Comparison of ENCODE assay signal across 17 cellular contexts in genomic region chr16:81720973-81721907, GRCh38. TPM values are rescaled to one million over a fixed set of nuclear protein-coding genes. Genes with fewer than 3 reads are reported as not detected.
A peak's percentile ranks its signal among the peaks of the same experiment; 100 is the strongest.
DNase-seq lines count a peak whose midpoint lies in the region; ATAC-seq and TF ChIP-seq lines count a peak whose summit lies in the region.
"Had no signal": no experiment of that assay in that cellular context is flagged by ENCODE, and none has a peak within 500 bp of the region (broad histone marks: within the 10 kb centered on the region; RNA-seq: fewer than 3 reads in every experiment).

No MANE protein-coding gene starts in this region.

- peaks cover 33% of the 10 kb centered on the region for H3K4me1 Mint-ChIP-seq in CD4-positive, alpha-beta T cell (ENCODE audit: low read depth)
- peaks cover 36% of the 10 kb centered on the region for H3K4me1 Mint-ChIP-seq in activated B cell treated with CpG ODN at 0.5 μM for 24 hours

- H3K27me3 Mint-ChIP-seq in CD4-positive, alpha-beta T cell = no peaks in the 10 kb centered on the region
- peaks cover 1% of the 10 kb centered on the region for H3K27me3 Mint-ChIP-seq in activated B cell treated with CpG ODN at 0.5 μM for 24 hours

- POLR2A ChIA-PET in CD4-positive, alpha-beta T cell (lab: Charles Lee) = no interaction called here
- POLR2A ChIA-PET in activated B cell treated with CpG ODN at 0.5 μM for 24 hours (lab: Charles Lee) = no interaction called here

- no peaks in the 10 kb centered on the region for H3K4me1 ChIP-seq in mucosa of rectum (ENCODE audit: control insufficient read depth in 2 of 2, insufficient read depth in 2 of 2, low read length in 2 of 2)
- H3K4me1 ChIP-seq in Peyer's patch = peaks cover 0 to 3% (median 0%) of the 10 kb centered on the region in 4 donors

- H3K27me3 ChIP-seq in CD4-positive, alpha-beta T cell (ENCODE audit: control insufficient read depth, insufficient read depth, low read length) = no peaks in the 10 kb centered on the region
- no peaks in the 10 kb centered on the region for H3K27me3 ChIP-seq in mucosa of rectum (ENCODE audit: control insufficient read depth in 2 of 2, insufficient read depth in 2 of 2, low read length in 2 of 2)
- no peaks in the 10 kb centered on the region for H3K27me3 ChIP-seq in Peyer's patch
- H3K27me3 ChIP-seq: suprapubic skin had no signal

- H3K9me3 ChIP-seq in CD4-positive, alpha-beta T cell (ENCODE audit: control insufficient read depth, low read length) = no peaks in the 10 kb centered on the region
- H3K9me3 ChIP-seq in mucosa of rectum (ENCODE audit: control insufficient read depth in 2 of 2, low read length in 2 of 2) = no peaks in the 10 kb centered on the region
- H3K9me3 ChIP-seq in Peyer's patch = no peaks in the 10 kb centered on the region
- H3K9me3 ChIP-seq: suprapubic skin had no signal

- TF ChIP-seq CTCF in CD4-positive, alpha-beta T cell (IDR thresholded peaks at IDR 0.05) = no peak
- TF ChIP-seq CTCF in activated B cell treated with CpG ODN at 0.5 μM for 24 hours (IDR thresholded peaks at IDR 0.05) (no peak), Peyer's patch (IDR thresholded peaks at IDR 0.05) (no peak)

- intact Hi-C loops in CD4-positive, alpha-beta T cell (cut with DNase I, micrococcal nuclease) = no loop called here
- intact Hi-C loops in activated B cell treated with CpG ODN at 0.5 μM for 24 hours (cut with micrococcal nuclease) = loop anchor here (5.0 kb wide), 1 partner anchor 459 kb away; no protein-coding TSS in a partner anchor

- no peak for ATAC-seq in CD4-positive, alpha-beta T cell (ENCODE audit: poor library complexity)
- ATAC-seq in activated B cell treated with CpG ODN at 0.5 μM for 24 hours (ENCODE audit: low read depth) = no peak
- ATAC-seq in SK-N-SH treated with all-trans-retinoic acid at 6 μM for 48 hours = no peak
- ATAC-seq: left colon, Right ventricle myocardium inferior, sciatic nerve had no signal

- H3K9me3 Mint-ChIP-seq in CD4-positive, alpha-beta T cell = no peaks in the 10 kb centered on the region
- H3K9me3 Mint-ChIP-seq in activated B cell treated with CpG ODN at 0.5 μM for 24 hours = peaks cover 11% of the 10 kb centered on the region
- H3K9me3 Mint-ChIP-seq: activated naive CD8-positive, alpha-beta T cell treated with anti-CD3 and anti-CD28 coated beads, Interleukin-2, amount 10 ng/mL, durations not matched to agents 7 days and 5 days had no signal

- no peak overlapping the region for H3K9ac ChIP-seq in mucosa of rectum (ENCODE audit: low read depth in 1 of 2, low read length in 2 of 2)

- no peak for DNase-seq in CD4-positive, alpha-beta T cell
- DNase-seq in Kasumi-1 (lab: John Stamatoyannopoulos, UW) (peak; percentile 20 to 40), activated B cell treated with CpG ODN at 0.5 μM for 24 hours (no peak), Peyer's patch (no peak), NCI-H1092 (lab: John Stamatoyannopoulos, UW) (no peak), A172 (ENCODE audit: low spot score) (no peak)
- DNase-seq: activated CD4-positive, alpha-beta T cell treated with anti-CD3 and anti-CD28 coated beads, Interleukin-2, amount 50 U/mL, for 4 hours; activated naive CD8-positive, alpha-beta T cell treated with anti-CD3 and anti-CD28 coated beads, Interleukin-2, amount 10 ng/mL, durations not matched to agents 7 days and 5 days; activated T-cell treated with anti-CD3 and anti-CD28 coated beads, Interleukin-2, amount 50 U/mL, for 1 hour; DMS 273 treated with DMSO at 0.1 percent for 48 hours; left colon; T1000 had no signal

- no peak overlapping the region for H3K4me3 Mint-ChIP-seq in CD4-positive, alpha-beta T cell
- H3K4me3 Mint-ChIP-seq in activated B cell treated with CpG ODN at 0.5 μM for 24 hours = no peak overlapping the region
- H3K4me3 Mint-ChIP-seq: activated naive CD8-positive, alpha-beta T cell treated with anti-CD3 and anti-CD28 coated beads, Interleukin-2, amount 10 ng/mL, durations not matched to agents 7 days and 5 days had no signal

- H3K36me3 ChIP-seq in mucosa of rectum (ENCODE audit: control insufficient read depth in 2 of 2, insufficient read depth in 2 of 2, low read length in 2 of 2) (no peaks in the 10 kb centered on the region), Peyer's patch (no peaks in the 10 kb centered on the region)
- H3K36me3 ChIP-seq: suprapubic skin had no signal

- no peak overlapping the region for H3K27ac ChIP-seq in CD4-positive, alpha-beta T cell (ENCODE audit: low read depth, low read length)
- H3K27ac ChIP-seq in mucosa of rectum (ENCODE audit: low read depth in 2 of 2, low read length in 2 of 2) (peak overlapping the region; percentile 14 to 48), Peyer's patch (peak overlapping the region in 2 of 4 donors; percentile 57 to 60)
- H3K27ac ChIP-seq: suprapubic skin had no signal

- no peaks in the 10 kb centered on the region for H3K36me3 Mint-ChIP-seq in CD4-positive, alpha-beta T cell (ENCODE audit: low read depth)
- H3K36me3 Mint-ChIP-seq in activated B cell treated with CpG ODN at 0.5 μM for 24 hours (ENCODE audit: low read depth) = no peaks in the 10 kb centered on the region

- peak overlapping the region; percentile 87 for H3K27ac Mint-ChIP-seq in CD4-positive, alpha-beta T cell
- peak overlapping the region; percentile 69 for H3K27ac Mint-ChIP-seq in activated B cell treated with CpG ODN at 0.5 μM for 24 hours
- H3K27ac Mint-ChIP-seq: activated naive CD8-positive, alpha-beta T cell treated with anti-CD3 and anti-CD28 coated beads, Interleukin-2, amount 10 ng/mL, durations not matched to agents 7 days and 5 days had no signal

- CTCF ChIA-PET in CD4-positive, alpha-beta T cell (lab: Charles Lee) = no interaction called here
- CTCF ChIA-PET in activated B cell treated with CpG ODN at 0.5 μM for 24 hours (lab: Charles Lee) = interaction anchor here (1.0 to 4.2 kb wide), 5 partner anchors 98 to 356 kb away, joined by 4 to 39 read pairs (median 6); no protein-coding TSS in a partner anchor

- no peak overlapping the region for H3K4me3 ChIP-seq in mucosa of rectum (ENCODE audit: low read length in 2 of 2)
- H3K4me3 ChIP-seq in Peyer's patch = no peak overlapping the region
- H3K4me3 ChIP-seq: suprapubic skin had no signal

- no peak for TF ChIP-seq POLR2A in Peyer's patch (IDR thresholded peaks at IDR 0.05)

TF ChIP-seq in SK-N-SH treated with all-trans-retinoic acid at 6 μM for 48 hours, 23 proteins besides CTCF, POLR2A, EP300 and RAD21:
- TF ChIP-seq PATZ1 (CRISPR knock-in tag; IDR thresholded peaks at IDR 0.05; ENCODE audit: borderline replicate concordance) (no peak), CSDC2 (CRISPR knock-in tag; IDR thresholded peaks at IDR 0.05) (no peak), ZC3H10 (CRISPR knock-in tag; IDR thresholded peaks at IDR 0.05) (no peak), OSR1 (CRISPR knock-in tag; IDR thresholded peaks at IDR 0.05) (no peak), ZNF8 (CRISPR knock-in tag; IDR thresholded peaks at IDR 0.05) (no peak), ZFP3 (CRISPR knock-in tag; IDR thresholded peaks at IDR 0.05) (no peak), TOX (CRISPR knock-in tag; IDR thresholded peaks at IDR 0.05; ENCODE audit: borderline replicate concordance) (no peak), ZNF565 (CRISPR knock-in tag; conservative IDR thresholded peaks at IDR 0.05; ENCODE audit: low read depth) (no peak), TCF4 (CRISPR knock-in tag; IDR thresholded peaks at IDR 0.05; ENCODE audit: borderline replicate concordance) (no peak), PPARA (CRISPR knock-in tag; IDR thresholded peaks at IDR 0.05; ENCODE audit: borderline replicate concordance) (no peak), TSHZ2 (CRISPR knock-in tag; IDR thresholded peaks at IDR 0.05) (no peak), ARNTL (CRISPR knock-in tag; IDR thresholded peaks at IDR 0.05; ENCODE audit: borderline replicate concordance, low read depth) (no peak)

RNA-seq across cellular contexts. Expression of gene PLCG2, which starts 57.9 kb away (rescaled TPM):
- 1 to 10 TPM in 1 of 2 experiments, under 1 TPM in 1; 0.92 to 1.5 TPM for total RNA-seq in CD4-positive, alpha-beta T cell
- 449 and 525 TPM in 2 replicates for total RNA-seq in activated B cell treated with CpG ODN at 0.5 μM for 24 hours
- total RNA-seq in Peyer's patch = 100 to 1,000 TPM in 1 of 4 donors, 10 to 100 TPM in 3; 30.5 to 243 (median 56.2) TPM
- total RNA-seq in A172 (2014; rRNA removed; shearing (Covaris generic)) = 3.8 and 3.9 TPM in 2 replicates

Comparison
In these comparisons a context has a peak if more than half of its experiments do, and no peak if none do; other contexts are left out.
1. DNase-seq: peak in Kasumi-1 (2 of 2); none in CD4-positive, alpha-beta T cell (0 of 10), activated B cell treated with CpG ODN at 0.5 μM for 24 hours (single experiment), Peyer's patch (0 of 3), NCI-H1092 (single experiment) and A172 (single experiment).